Comparison of ENCODE assay signal across 13 cellular contexts in the genomic region with DNA sequence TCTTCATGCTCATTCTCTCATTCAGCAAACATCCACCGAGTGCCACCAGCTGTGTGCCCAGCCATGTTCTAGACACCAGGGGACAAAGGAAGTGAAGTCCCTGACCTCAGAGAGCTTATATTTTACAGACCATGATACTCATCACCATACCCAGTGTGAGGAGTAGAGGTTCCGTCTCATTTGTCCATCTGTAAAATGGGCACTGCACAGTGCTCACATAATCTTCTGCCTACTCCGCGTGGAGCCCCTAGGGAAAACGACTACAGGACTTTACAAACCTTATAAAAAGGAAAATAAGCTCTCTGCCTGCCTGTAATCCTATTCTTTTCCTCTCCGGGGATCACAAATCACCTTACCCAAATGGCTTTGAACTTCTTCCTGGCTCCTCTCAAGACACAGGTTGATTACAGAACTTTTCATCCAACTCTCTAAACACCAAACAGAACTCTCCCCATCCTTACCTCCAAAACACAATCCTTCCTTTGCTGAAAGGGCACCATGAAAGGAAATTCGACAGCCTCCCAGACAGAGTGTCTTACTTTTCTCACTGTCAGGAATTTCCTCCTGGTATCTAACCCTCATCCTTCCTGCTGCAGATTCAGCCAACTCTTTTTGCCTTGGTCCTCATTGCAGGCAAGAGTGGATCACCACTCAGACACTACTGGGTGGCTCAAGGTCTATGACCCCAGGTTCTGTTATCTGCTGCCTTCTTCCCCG.
DNase-seq lines count a peak whose midpoint lies in the region; ATAC-seq, FAIRE-seq and TF ChIP-seq lines count a peak whose summit lies in the region.
"Had no signal": no experiment of that assay in that cellular context is flagged by ENCODE, and none has a peak within 500 bp of the region (broad histone marks: within the 10 kb centered on the region; RNA-seq: fewer than 3 reads in every experiment).

No MANE protein-coding gene starts in this region.

- no peak overlapping the region for H3K18ac ChIP-seq in H1 (ENCODE audit: extremely low read depth, low read length)

- no peak overlapping the region for H3K23ac ChIP-seq in H1 (ENCODE audit: insufficient read length)

- no peak overlapping the region for H2BK12ac ChIP-seq in H1 (ENCODE audit: low read depth, low read length)

- no peak overlapping the region for H2BK20ac ChIP-seq in H1 (ENCODE audit: low read length)

- H3K36me3 ChIP-seq in H1 (ENCODE audit: control insufficient read depth in 2 of 4, insufficient read depth in 4 of 4, low read length in 3 of 4) (no peaks in the 10 kb centered on the region), neural progenitor cell (no peaks in the 10 kb centered on the region), transverse colon (no peaks in the 10 kb centered on the region)
- H3K36me3 ChIP-seq: SJCRH30 had no signal

- no peak for ATAC-seq in activated CD4-positive, alpha-beta T cell treated with anti-CD3 and anti-CD28 coated beads for 36 hours

- H3K56ac ChIP-seq in H1 (replicated peaks; ENCODE audit: insufficient read length, low read depth, low read length) = no peak overlapping the region

- H3K27me3 Mint-ChIP-seq in activated CD4-positive, alpha-beta T cell treated with anti-CD3 and anti-CD28 coated beads for 36 hours = peaks cover 22% of the 10 kb centered on the region
- H3K27me3 Mint-ChIP-seq in neural progenitor cell (ENCODE audit: insufficient read depth, low read depth) = peaks cover 4% of the 10 kb centered on the region

- H3K4me3 ChIP-seq in H1 (ENCODE audit: extremely low read depth in 1 of 4, insufficient read depth in 2 of 4, low read depth in 3 of 4, low read length in 4 of 4) = no peak overlapping the region
- no peak overlapping the region for H3K4me3 ChIP-seq in neural progenitor cell
- no peak overlapping the region for H3K4me3 ChIP-seq in transverse colon
- H3K4me3 ChIP-seq: SJCRH30 had no signal

- no peak overlapping the region for H4K91ac ChIP-seq in H1 (replicated peaks; ENCODE audit: insufficient read length, low read length)

- no peak overlapping the region for H3K4me3 Mint-ChIP-seq in activated CD4-positive, alpha-beta T cell treated with anti-CD3 and anti-CD28 coated beads for 36 hours
- H3K4me3 Mint-ChIP-seq in neural progenitor cell = no peak overlapping the region

- CTCF ChIA-PET in activated CD4-positive, alpha-beta T cell treated with anti-CD3 and anti-CD28 coated beads for 36 hours (lab: Charles Lee) = interaction anchor here (0.6 kb wide), 2 partner anchors 12 to 38 kb away, joined by 3 read pairs; no protein-coding TSS in a partner anchor
- CTCF ChIA-PET in H1 (lab: Charles Lee; ENCODE audit: partially characterized antibody) = interaction anchor here (0.9 to 14.9 kb wide), 8 partner anchors 16 to 114 kb away, joined by 3 to 207 read pairs (median 10); no protein-coding TSS in a partner anchor

- H4K20me1 ChIP-seq in H1 (replicated peaks in 1 of 2; ENCODE audit: control insufficient read depth in 1 of 2, insufficient read depth in 2 of 2, low read length in 2 of 2) (no peaks in the 10 kb centered on the region), neural progenitor cell (ENCODE audit: low read depth) (no peaks in the 10 kb centered on the region)

- intact Hi-C loops in activated CD4-positive, alpha-beta T cell treated with anti-CD3 and anti-CD28 coated beads for 36 hours (cut with DNase I, micrococcal nuclease) = no loop called here
- intact Hi-C loops in transverse colon (cut with DNase I; ENCODE audit: low total_unique reads) = loop anchor here (2.0 kb wide), 1 partner anchor 20 kb away; no protein-coding TSS in a partner anchor

- no peak overlapping the region for H3K4ac ChIP-seq in H1 (replicated peaks; ENCODE audit: insufficient read length, low read depth, low read length)

- H3K27me3 ChIP-seq in H1 (replicated peaks in 1 of 4; ENCODE audit: control insufficient read depth in 3 of 4, extremely low read depth in 1 of 4, insufficient read depth in 3 of 4, low read length in 3 of 4) (no peaks in the 10 kb centered on the region), neural progenitor cell (no peaks in the 10 kb centered on the region), transverse colon (no peaks in the 10 kb centered on the region)
- H3K27me3 ChIP-seq: SJCRH30 had no signal

- 0 out of 2 replicates have a peak overlapping the region, but pooled peaks have one; percentile 5 for H2BK5ac ChIP-seq in H1 (ENCODE audit: low read depth, low read length)

- in situ Hi-C loops in transverse colon (cut with MboI; ENCODE audit: low pct_ligation_motif_present in 1 of 4, low pct_unique_long_range_greater_than_20kb in 1 of 4, low sequenced_read_pairs in 3 of 4) = loop anchor here in 1 of 4 donors (10.0 kb wide), 1 partner anchor 82 kb away; no protein-coding TSS in a partner anchor

- no peak overlapping the region for H2BK120ac ChIP-seq in H1 (replicated peaks; ENCODE audit: low read depth, low read length)

- no peaks in the 10 kb centered on the region for H3K79me1 ChIP-seq in H1 (ENCODE audit: low read depth, low read length)

- no peak overlapping the region for H3K27ac ChIP-seq in H1 (ENCODE audit: low read depth, low read length)
- H3K27ac ChIP-seq in neural progenitor cell = no peak overlapping the region
- peak overlapping the region; percentile 85 to 95 (median 89) for H3K27ac ChIP-seq in transverse colon

- no peaks in the 10 kb centered on the region for H3K23me2 ChIP-seq in H1 (ENCODE audit: low read depth, low read length)

- DNase-seq in activated CD4-positive, alpha-beta T cell treated with anti-CD3 and anti-CD28 coated beads for 36 hours = no peak
- DNase-seq in activated CD4-positive, alpha-beta T cell treated with anti-CD3 and anti-CD28 coated beads, Interleukin-2, amount 50 U/mL, for 1 hour = no peak
- no peak for DNase-seq in H1 (ENCODE audit: low read depth in 1 of 2, low spot score in 2 of 2)
- no peak for DNase-seq in neural progenitor cell (ENCODE audit: low spot score)
- no peak for DNase-seq in transverse colon
- DNase-seq in DMS114 treated with DMSO at 0.1 percent for 48 hours (lab: John Stamatoyannopoulos, UW; ENCODE audit: unreplicated experiment) = no peak
- DNase-seq in H4 (ENCODE audit: low spot score) = no peak
- no peak for DNase-seq in SW 1271 (lab: John Stamatoyannopoulos, UW)
- DNase-seq: activated effector memory CD4-positive, alpha-beta T cell treated with Interleukin-2 at 50 U/mL for 16 hours; effector CD4-positive, alpha-beta T cell; NCI-H524 treated with DMSO at 0.1 percent for 48 hours had no signal

- H2AK5ac ChIP-seq in H1 (ENCODE audit: low read depth, low read length) = 0 out of 2 replicates have a peak overlapping the region, but pooled peaks have one; percentile 2

- H4K8ac ChIP-seq in H1 (ENCODE audit: extremely low read depth, insufficient read depth, low read length) = no peak overlapping the region

- H3K9ac ChIP-seq in H1 (replicated peaks in 1 of 4; ENCODE audit: extremely low read depth in 1 of 4, low read depth in 3 of 4, low read length in 3 of 4) (no peak overlapping the region), neural progenitor cell (no peak overlapping the region)

- H3K9me3 ChIP-seq in H1 (ENCODE audit: insufficient read depth in 2 of 2, low read depth in 1 of 2, low read length in 1 of 2) (no peaks in the 10 kb centered on the region), neural progenitor cell (ENCODE audit: low read depth) (no peaks in the 10 kb centered on the region), transverse colon (no peaks in the 10 kb centered on the region)
- H3K9me3 ChIP-seq: SJCRH30 had no signal

- no peaks in the 10 kb centered on the region for H3F3A ChIP-seq in neural progenitor cell (ENCODE audit: low read depth)

- H2BK15ac ChIP-seq in H1 (ENCODE audit: low read length) = no peak overlapping the region

- TF ChIP-seq EP300 in H1 (IDR thresholded peaks at IDR 0.05; ENCODE audit: borderline replicate concordance in 1 of 2, low read depth in 2 of 2, low read length in 2 of 2) = no peak
- no peak for TF ChIP-seq EP300 in transverse colon (IDR thresholded peaks at IDR 0.05; ENCODE audit: low read depth)

- H3K4me1 ChIP-seq in H1 (replicated peaks in 1 of 4; ENCODE audit: control insufficient read depth in 3 of 4, insufficient read depth in 4 of 4, low read length in 3 of 4) (peaks cover 0 to 4% (median 2%) of the 10 kb centered on the region in 4 experiments; a peak in 4 of 7 replicates), neural progenitor cell (peaks cover 6% of the 10 kb centered on the region), transverse colon (peaks cover 47 to 98% (median 75%) of the 10 kb centered on the region in 4 donors)

- no peaks in the 10 kb centered on the region for H3K36me3 Mint-ChIP-seq in activated CD4-positive, alpha-beta T cell treated with anti-CD3 and anti-CD28 coated beads for 36 hours (ENCODE audit: low read depth)
- no peaks in the 10 kb centered on the region for H3K36me3 Mint-ChIP-seq in neural progenitor cell

- H2AFZ ChIP-seq in H1 (ENCODE audit: low read length) (no peak overlapping the region), neural progenitor cell (replicated peaks) (no peak overlapping the region)

- POLR2A ChIA-PET in activated CD4-positive, alpha-beta T cell treated with anti-CD3 and anti-CD28 coated beads for 36 hours (lab: Charles Lee) = no interaction called here
- POLR2A ChIA-PET in H1 (lab: Charles Lee; ENCODE audit: partially characterized antibody) = interaction anchor here (0.7 kb wide), 1 partner anchor 8 kb away, joined by 3 read pairs; no protein-coding TSS in a partner anchor

- peaks cover 6% of the 10 kb centered on the region for H3K4me1 Mint-ChIP-seq in activated CD4-positive, alpha-beta T cell treated with anti-CD3 and anti-CD28 coated beads for 36 hours
- H3K4me1 Mint-ChIP-seq in neural progenitor cell = peaks cover 7% of the 10 kb centered on the region

- H3K4me2 ChIP-seq in H1 (ENCODE audit: insufficient read depth in 1 of 2, low read depth in 2 of 2, low read length in 2 of 2) (no peak overlapping the region), neural progenitor cell (no peak overlapping the region)

- H3K27ac Mint-ChIP-seq in activated CD4-positive, alpha-beta T cell treated with anti-CD3 and anti-CD28 coated beads for 36 hours = peak overlapping the region; percentile 10
- H3K27ac Mint-ChIP-seq in neural progenitor cell = peak overlapping the region; percentile 4

- TF ChIP-seq POLR2A in H1 (IDR thresholded peaks at IDR 0.05; ENCODE audit: control extremely low read depth in 1 of 2, low read depth in 2 of 2, low read length in 2 of 2) = no peak
- no peak for TF ChIP-seq POLR2A in transverse colon (IDR thresholded peaks at IDR 0.05)

- H3K9me3 Mint-ChIP-seq in activated CD4-positive, alpha-beta T cell treated with anti-CD3 and anti-CD28 coated beads for 36 hours (ENCODE audit: low read depth) = no peaks in the 10 kb centered on the region
- H3K9me3 Mint-ChIP-seq in neural progenitor cell = no peaks in the 10 kb centered on the region

- no peak for FAIRE-seq in H1 (lab: Jason Lieb, UNC)
- FAIRE-seq: A204.1 had no signal

- H3K14ac ChIP-seq in H1 (ENCODE audit: insufficient read length) = no peak overlapping the region

- TF ChIP-seq CTCF in H1 (IDR thresholded peaks at IDR 0.05; ENCODE audit: control extremely low read depth in 1 of 3, insufficient read depth in 1 of 3, low read depth in 1 of 3, low read length in 3 of 3) = no peak
- TF ChIP-seq CTCF in neural progenitor cell (IDR thresholded peaks at IDR 0.05) = no peak
- no peak for TF ChIP-seq CTCF in transverse colon (IDR thresholded peaks at IDR 0.05)

- no peak overlapping the region for H4K5ac ChIP-seq in H1 (ENCODE audit: insufficient read length, low read depth, low read length)

- WGBS in H1 (ENCODE audit: extremely low coverage in 1 of 2, insufficient coverage in 1 of 2, insufficient read length in 1 of 2, insufficient replicate concordance in 2 of 2, low coverage in 1 of 2, low lambda C conversion rate in 2 of 2, missing lambda C conversion rate in 1 of 2), 2 experiments = 87% methylated on average over 8 of the region's 8 CpGs; no CpG with 5 or more reads in 1 of the 2 experiments
- 40 to 56% methylated on average over 1 to 8 of the region's 8 CpGs for WGBS in transverse colon (ENCODE audit: low coverage in 1 of 2), 2 donors

- H3K79me2 ChIP-seq in H1 (ENCODE audit: control insufficient read depth in 1 of 2, insufficient read depth in 2 of 2, low read length in 2 of 2) = no peaks in the 10 kb centered on the region
- no peaks in the 10 kb centered on the region for H3K79me2 ChIP-seq in neural progenitor cell (ENCODE audit: low read depth)

- no peak for TF ChIP-seq RAD21 in H1 (IDR thresholded peaks at IDR 0.05 in 1 of 2, conservative IDR thresholded peaks at IDR 0.05 in 1 of 2; ENCODE audit: low read depth in 2 of 2, low read length in 2 of 2)

Comparison
In these comparisons a context has a peak if more than half of its experiments do, and no peak if none do; other contexts are left out.
1. H3K27ac ChIP-seq: peak in transverse colon (4 of 4); none in H1 (single experiment) and neural progenitor cell (single experiment).